In genomic region chr16:84940670-84941551, GRCh38 we compare ENCODE assay signal across 20 cellular contexts.
DNase-seq lines count a peak whose midpoint lies in the region; ATAC-seq and TF ChIP-seq lines count a peak whose summit lies in the region.
"Had no signal": no experiment of that assay in that cellular context is flagged by ENCODE, and none has a peak within 500 bp of the region (broad histone marks: within the 10 kb centered on the region; RNA-seq: fewer than 3 reads in every experiment).

No MANE protein-coding gene starts in this region.

- peak overlapping the region; percentile 24 for H3K27ac Mint-ChIP-seq in mesothelial cell of epicardium
- H3K27ac Mint-ChIP-seq: activated CD4-positive, alpha-beta T cell treated with anti-CD3 and anti-CD28 coated beads, Interleukin-2, amount 10 ng/mL, durations not matched to agents 7 days and 5 days; activated T-cell treated with anti-CD3 and anti-CD28 coated beads, Interleukin-2, amount 50 U/mL, for 24 hours; CD14-positive monocyte had no signal

- ATAC-seq in GM19395 (IDR thresholded peaks at IDR 0.05; ENCODE audit: unreplicated experiment), result no peak
- ATAC-seq in HG03521 (IDR thresholded peaks at IDR 0.05; ENCODE audit: unreplicated experiment), result no peak

- TF ChIP-seq CTCF in mesothelial cell of epicardium (IDR thresholded peaks at IDR 0.05; ENCODE audit: unreplicated experiment) (no peak), transverse colon (IDR thresholded peaks at IDR 0.05) (no peak)

- H3K9me3 Mint-ChIP-seq in mesothelial cell of epicardium, result peaks cover 10% of the 10 kb centered on the region
- H3K9me3 Mint-ChIP-seq: activated CD4-positive, alpha-beta T cell treated with anti-CD3 and anti-CD28 coated beads, Interleukin-2, amount 10 ng/mL, durations not matched to agents 7 days and 5 days; activated T-cell treated with anti-CD3 and anti-CD28 coated beads, Interleukin-2, amount 50 U/mL, for 24 hours had no signal

- no peak for TF ChIP-seq EP300 in transverse colon (IDR thresholded peaks at IDR 0.05; ENCODE audit: low read depth)

- H3K27me3 Mint-ChIP-seq in mesothelial cell of epicardium (ENCODE audit: low read depth), result no peaks in the 10 kb centered on the region

- H3K4me1 Mint-ChIP-seq in mesothelial cell of epicardium, result peaks cover 4% of the 10 kb centered on the region
- H3K4me1 Mint-ChIP-seq: activated CD4-positive, alpha-beta T cell treated with anti-CD3 and anti-CD28 coated beads, Interleukin-2, amount 10 ng/mL, durations not matched to agents 7 days and 5 days had no signal

- H3K36me3 ChIP-seq in H7 (replicated peaks; ENCODE audit: control insufficient read depth, insufficient read depth, low read length) (no peaks in the 10 kb centered on the region), transverse colon (no peaks in the 10 kb centered on the region)
- H3K36me3 ChIP-seq: colonic mucosa, pancreas had no signal

- in situ Hi-C loops in transverse colon (cut with MboI; ENCODE audit: low pct_ligation_motif_present in 1 of 4, low pct_unique_long_range_greater_than_20kb in 1 of 4, low sequenced_read_pairs in 3 of 4), result no loop called here

- DNase-seq in H7, result peak; percentile 68
- DNase-seq in fibroblast of gingiva (ENCODE audit: low read depth), result peak; percentile 71
- no peak for DNase-seq in mesothelial cell of epicardium (ENCODE audit: low spot score in 2 of 2, unreplicated experiment in 2 of 2)
- no peak for DNase-seq in transverse colon
- DNase-seq in NCI-H2029 (lab: John Stamatoyannopoulos, UW), result no peak
- no peak for DNase-seq in SKM-1 (lab: John Stamatoyannopoulos, UW; ENCODE audit: unreplicated experiment)
- DNase-seq: activated CD4-positive, alpha-beta T cell treated with anti-CD3 and anti-CD28 coated beads, Interleukin-2, amount 10 ng/mL, durations not matched to agents 7 days and 5 days; activated T-cell treated with anti-CD3 and anti-CD28 coated beads, Interleukin-2, amount 50 U/mL, for 24 hours; colonic mucosa; DND-41; erythroblast; mesendoderm; NCI-H187; NCI-H774; pancreas; SHP77; substantia nigra had no signal

- intact Hi-C loops in transverse colon (cut with DNase I; ENCODE audit: low total_unique reads), result no loop called here

- H3K4me3 Mint-ChIP-seq in mesothelial cell of epicardium, result no peak overlapping the region
- H3K4me3 Mint-ChIP-seq: activated CD4-positive, alpha-beta T cell treated with anti-CD3 and anti-CD28 coated beads, Interleukin-2, amount 10 ng/mL, durations not matched to agents 7 days and 5 days; activated T-cell treated with anti-CD3 and anti-CD28 coated beads, Interleukin-2, amount 50 U/mL, for 24 hours had no signal

- 85% methylated on average over 38 of the region's 41 CpGs; no CpG with 5 or more reads in 1 of the 2 donors for WGBS in transverse colon (ENCODE audit: low coverage in 1 of 2), 2 donors

- H3K27ac ChIP-seq in transverse colon, result peak overlapping the region; percentile 17 to 33 (median 24)
- H3K27ac ChIP-seq: colonic mucosa, pancreas had no signal

- H3K27me3 ChIP-seq in H7 (ENCODE audit: control insufficient read depth, insufficient read depth, low read length) (no peaks in the 10 kb centered on the region), transverse colon (no peaks in the 10 kb centered on the region)
- H3K27me3 ChIP-seq: colonic mucosa, pancreas had no signal

- H3K36me3 Mint-ChIP-seq in mesothelial cell of epicardium, result peaks cover 4% of the 10 kb centered on the region
- H3K36me3 Mint-ChIP-seq: CD14-positive monocyte had no signal

- no peaks in the 10 kb centered on the region for H3K9me3 ChIP-seq in transverse colon
- H3K9me3 ChIP-seq: colonic mucosa, pancreas had no signal

- no peaks in the 10 kb centered on the region for H3K4me1 ChIP-seq in transverse colon
- H3K4me1 ChIP-seq: colonic mucosa, pancreas had no signal

- no peak for TF ChIP-seq POLR2A in transverse colon (IDR thresholded peaks at IDR 0.05)

- no peak overlapping the region for H3K4me3 ChIP-seq in H7 (ENCODE audit: insufficient read depth, low read depth, low read length)
- no peak overlapping the region for H3K4me3 ChIP-seq in transverse colon
- H3K4me3 ChIP-seq: colonic mucosa, pancreas had no signal

Comparison
In these comparisons a context has a peak if more than half of its experiments do, and no peak if none do; other contexts are left out.
1. DNase-seq: peak in H7 (single experiment) and fibroblast of gingiva (single experiment); none in mesothelial cell of epicardium (0 of 2), transverse colon (single experiment), NCI-H2029 (single experiment) and SKM-1 (single experiment).